In genomic region chr9:34863426-34863825, GRCh38 we compare ENCODE assay signal across 17 cellular contexts.
"Had no signal": no experiment of that assay in that cellular context is flagged by ENCODE, and none has a peak within 500 bp of the region (broad histone marks: within the 10 kb centered on the region; RNA-seq: fewer than 3 reads in every experiment).

No MANE protein-coding gene starts in this region.

- H3K27ac ChIP-seq: SJSA1, SK-N-MC had no signal

- H3K4me3 ChIP-seq: MG63, SJSA1, SK-N-MC had no signal

- H3K27me3 ChIP-seq: MG63, SJSA1 had no signal

- FAIRE-seq: RCC 7860 had no signal

- DNase-seq: MG63, NCI-H1092 treated with DMSO at 0.1 percent for 48 hours, NCI-H1436, NCI-H187, NCI-H2029, NCI-H2171 treated with DMSO at 0.1 percent for 48 hours, NCI-H345, NCI-H446 treated with DMSO at 0.1 percent for 48 hours, NCI-H510A treated with DMSO at 0.1 percent for 48 hours, NCI-H526, NCI-H82, Right ventricle myocardium superior, RPMI8226, SIG-M5 had no signal

- H3K36me3 ChIP-seq: MG63, SJSA1 had no signal

- H3K4me1 ChIP-seq: SJSA1 had no signal

- H3K9me3 ChIP-seq: MG63, SJSA1 had no signal
